Comparison of ENCODE assay signal across 2 cellular contexts in genomic region chr6:54142889-54143519, GRCh38.
TF ChIP-seq lines count a peak whose summit lies in the region.

No MANE protein-coding gene starts in this region.

TF ChIP-seq in H1, 55 proteins besides CTCF, POLR2A, EP300 and RAD21:
- TF ChIP-seq KDM5A (IDR thresholded peaks at IDR 0.05; ENCODE audit: low read length) (no peak), YY1 (IDR thresholded peaks at IDR 0.05; ENCODE audit: low read depth, low read length) (no peak)

TF ChIP-seq in SK-N-SH, 30 proteins besides CTCF, POLR2A, EP300 and RAD21:
- TF ChIP-seq RCOR1 (IDR thresholded peaks at IDR 0.05; ENCODE audit: low read length): no peak
- TF ChIP-seq EZH2phosphoT487 (IDR thresholded peaks at IDR 0.05; ENCODE audit: borderline replicate concordance, low read depth): no peak
- no peak for TF ChIP-seq NFIC (IDR thresholded peaks at IDR 0.05; ENCODE audit: borderline replicate concordance)
- TF ChIP-seq SIN3A (IDR thresholded peaks at IDR 0.05; ENCODE audit: borderline replicate concordance, low read depth, low read length): no peak
- TF ChIP-seq PBX3 (IDR thresholded peaks at IDR 0.05): no peak
